Comparison of ENCODE assay signal across 9 cellular contexts in genomic region chr1:27145934-27146354, GRCh38. TPM values are rescaled to one million over a fixed set of nuclear protein-coding genes. Genes with fewer than 3 reads are reported as not detected.
DNase-seq lines count a peak whose midpoint lies in the region; ATAC-seq and TF ChIP-seq lines count a peak whose summit lies in the region.
"Had no signal": no experiment of that assay in that cellular context is flagged by ENCODE, and none has a peak within 500 bp of the region (broad histone marks: within the 10 kb centered on the region; RNA-seq: fewer than 3 reads in every experiment).

No MANE protein-coding gene starts in this region.

- peak overlapping the region; percentile 5 for H3K9ac ChIP-seq in rectal smooth muscle tissue (ENCODE audit: low read length)
- H3K9ac ChIP-seq: KMS-11 had no signal

- H3K4me3 ChIP-seq in RWPE2 (ENCODE audit: severe bottlenecking): no peak overlapping the region
- no peak overlapping the region for H3K4me3 ChIP-seq in rectal smooth muscle tissue (ENCODE audit: low read length)

- H3K36me3 ChIP-seq in RWPE2 (ENCODE audit: low read depth): peaks cover 17% of the 10 kb centered on the region
- no peaks in the 10 kb centered on the region for H3K36me3 ChIP-seq in rectal smooth muscle tissue (ENCODE audit: control insufficient read depth, insufficient read depth, low read length)

- ATAC-seq in RWPE2 (ENCODE audit: low read depth): peak; percentile 82
- ATAC-seq in foreskin keratinocyte: peak; percentile 81
- ATAC-seq in HG03108 (IDR thresholded peaks at IDR 0.05; ENCODE audit: unreplicated experiment): no peak
- no peak for ATAC-seq in GM18517 (IDR thresholded peaks at IDR 0.05; ENCODE audit: unreplicated experiment)

- TF ChIP-seq CTCF in RWPE2 (IDR thresholded peaks at IDR 0.05; ENCODE audit: poor library complexity, severe bottlenecking) (no peak), foreskin keratinocyte (conservative IDR thresholded peaks at IDR 0.05) (no peak)

- peaks cover 57% of the 10 kb centered on the region for H3K4me1 ChIP-seq in RWPE2 (ENCODE audit: insufficient read depth, poor library complexity, severe bottlenecking)
- peaks cover 52% of the 10 kb centered on the region for H3K4me1 ChIP-seq in foreskin keratinocyte
- H3K4me1 ChIP-seq in rectal smooth muscle tissue (ENCODE audit: control insufficient read depth, insufficient read depth, low read length): peaks cover 41% of the 10 kb centered on the region

- H3K27ac ChIP-seq in RWPE2 (ENCODE audit: poor library complexity, severe bottlenecking) (peak overlapping the region; percentile 78), foreskin keratinocyte (peak overlapping the region; percentile 49), rectal smooth muscle tissue (ENCODE audit: low read depth, low read length) (peak overlapping the region; percentile 90)
- H3K27ac ChIP-seq: KMS-11 had no signal

- H3K27me3 ChIP-seq in RWPE2 (ENCODE audit: insufficient read depth, poor library complexity, severe bottlenecking): no peaks in the 10 kb centered on the region
- no peaks in the 10 kb centered on the region for H3K27me3 ChIP-seq in foreskin keratinocyte
- no peaks in the 10 kb centered on the region for H3K27me3 ChIP-seq in rectal smooth muscle tissue (ENCODE audit: control insufficient read depth, insufficient read depth, low read length)

- no peaks in the 10 kb centered on the region for H3K9me3 ChIP-seq in RWPE2 (ENCODE audit: severe bottlenecking)

- DNase-seq in EH (ENCODE audit: low read depth) (peak; percentile 89), RWPE2 (ENCODE audit: low spot score) (peak; percentile 80), foreskin keratinocyte (peak; percentile 55 to 78), SKM-1 treated with dmso at 0.1 percent for 144 hours (lab: John Stamatoyannopoulos, UW; ENCODE audit: unreplicated experiment) (no peak), cortex of kidney (lab: John Stamatoyannopoulos, UW) (no peak)

RNA-seq across cellular contexts. Expression of gene SLC9A1, which starts 9.0 kb away (rescaled TPM):
- 25.0 and 29.8 TPM in 2 replicates for total RNA-seq in foreskin keratinocyte
- polyA plus RNA-seq in foreskin keratinocyte: 40.2 and 44.5 TPM in 2 replicates

Comparison
In these comparisons a context has a peak if more than half of its experiments do, and no peak if none do; other contexts are left out.
1. DNase-seq: peak in EH (single experiment), RWPE2 (single experiment) and foreskin keratinocyte (2 of 2); none in SKM-1 treated with dmso at 0.1 percent for 144 hours (single experiment) and cortex of kidney (single experiment).
2. ATAC-seq: peak in RWPE2 (single experiment) and foreskin keratinocyte (single experiment); none in HG03108 (single experiment) and GM18517 (single experiment).
3. Peak in every context shown above with its lines, with median percentiles within 50 percentile points of each other: H3K27ac ChIP-seq.